ENCODE assay signal across 8 cellular contexts in the genomic region with DNA sequence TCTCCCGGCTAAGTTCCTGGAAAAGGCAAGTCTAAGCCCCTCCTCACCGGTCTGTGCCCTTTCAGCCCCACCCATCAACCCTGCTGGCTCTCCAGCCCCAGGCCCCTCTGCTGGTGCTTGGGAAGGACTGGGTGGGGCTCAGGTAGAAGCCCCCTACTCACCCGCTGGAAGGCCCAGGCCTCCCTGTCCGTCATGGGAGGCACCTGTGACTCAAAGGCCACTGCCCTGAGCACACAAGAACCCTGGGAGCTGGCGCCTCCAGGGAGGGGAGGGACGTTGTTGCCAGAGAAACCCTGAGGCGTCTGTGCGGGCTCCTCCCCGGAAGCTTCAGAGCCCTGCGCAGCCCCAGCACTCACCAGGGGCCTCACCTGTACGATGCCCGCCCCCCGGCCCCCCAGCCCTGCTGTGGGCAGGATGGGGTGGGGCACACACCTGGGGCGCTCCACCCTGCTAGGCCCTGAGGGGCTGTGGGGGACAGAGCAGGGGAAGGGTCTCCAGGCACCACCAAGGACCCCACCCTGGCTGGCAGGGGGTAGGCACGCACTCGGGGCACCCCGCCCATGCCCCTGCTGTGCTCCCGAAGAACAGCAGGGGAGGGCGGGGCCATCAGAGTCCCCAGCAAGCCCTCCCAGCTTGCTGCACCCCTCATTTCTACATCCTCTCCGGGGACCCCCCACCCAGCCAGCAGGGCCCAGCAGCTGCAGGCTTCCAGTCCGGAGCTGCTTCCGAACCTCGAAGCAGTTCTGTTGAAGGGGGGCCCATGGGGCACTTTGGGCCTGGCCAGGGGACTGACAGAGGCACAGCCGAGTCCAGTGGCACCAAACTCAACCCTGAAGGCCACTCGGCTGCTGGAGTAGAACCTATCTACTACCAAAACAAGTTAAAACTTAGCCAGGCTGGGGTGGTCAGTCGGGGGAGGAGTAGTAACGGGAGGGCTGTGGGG. TPM values are rescaled to one million over a fixed set of nuclear protein-coding genes. Genes with fewer than 3 reads are reported as not detected.
A peak's percentile ranks its signal among the peaks of the same experiment; 100 is the strongest.
DNase-seq lines count a peak whose midpoint lies in the region; ATAC-seq and TF ChIP-seq lines count a peak whose summit lies in the region.
"Had no signal": no experiment of that assay in that cellular context is flagged by ENCODE, and none has a peak within 500 bp of the region (broad histone marks: within the 10 kb centered on the region; RNA-seq: fewer than 3 reads in every experiment).

No MANE protein-coding gene starts in this region.

- DNase-seq in ELR (ENCODE audit: low read depth) (peak; percentile 33), NCI-H1417 treated with DMSO at 0.1 percent for 48 hours (lab: John Stamatoyannopoulos, UW) (peak; percentile 50), RPMI8226 (peak; percentile 90), lower lobe of right lung (no peak), T-helper 1 cell (no peak)
- DNase-seq: left ventricle myocardium inferior had no signal

- no peaks in the 10 kb centered on the region for H3K4me1 ChIP-seq in lower lobe of right lung
- H3K4me1 ChIP-seq: left ventricle myocardium inferior had no signal

- no peak overlapping the region for H3K27ac ChIP-seq in lower lobe of right lung
- H3K27ac ChIP-seq: left ventricle myocardium inferior had no signal

- intact Hi-C loops in lower lobe of right lung (cut with DNase I), result no loop called here

- TF ChIP-seq CTCF in lower lobe of right lung (IDR thresholded peaks at IDR 0.05), result no peak

- H3K4me3 ChIP-seq in lower lobe of right lung, result no peak overlapping the region
- H3K4me3 ChIP-seq: left ventricle myocardium inferior had no signal

- peaks cover 17% of the 10 kb centered on the region for H3K27me3 ChIP-seq in lower lobe of right lung (ENCODE audit: low read depth)

- ATAC-seq in lower lobe of right lung (peak; percentile 8 to 11), HG03135 (IDR thresholded peaks at IDR 0.05; ENCODE audit: unreplicated experiment) (no peak), GM21381 (IDR thresholded peaks at IDR 0.05; ENCODE audit: unreplicated experiment) (no peak)

- peaks cover 8% of the 10 kb centered on the region for H3K9me3 ChIP-seq in lower lobe of right lung

- H3K36me3 ChIP-seq in lower lobe of right lung, result no peaks in the 10 kb centered on the region
- H3K36me3 ChIP-seq: left ventricle myocardium inferior had no signal

RNA-seq across cellular contexts. Expression of a gene that starts 7.8 kb away (rescaled TPM):
- total RNA-seq in lower lobe of right lung, result 6.6 TPM
- total RNA-seq: left ventricle myocardium inferior had no signal

RNA-seq across cellular contexts. Expression of a gene that starts 15.6 kb away (rescaled TPM):
- 19.2 TPM for total RNA-seq in lower lobe of right lung

RNA-seq across cellular contexts. Expression of a gene that starts 51.8 kb away (rescaled TPM):
- total RNA-seq in lower lobe of right lung, result 12.9 TPM

Comparison
In these comparisons a context has a peak if more than half of its experiments do, and no peak if none do; other contexts are left out.
1. DNase-seq: peak in ELR (single experiment), NCI-H1417 treated with DMSO at 0.1 percent for 48 hours (single experiment) and RPMI8226 (single experiment); none in lower lobe of right lung (single experiment) and T-helper 1 cell (0 of 5).
2. ATAC-seq: peak in lower lobe of right lung (2 of 2); none in HG03135 (single experiment) and GM21381 (single experiment).